Comparison of ENCODE assay signal across 8 cellular contexts in the genomic region with DNA sequence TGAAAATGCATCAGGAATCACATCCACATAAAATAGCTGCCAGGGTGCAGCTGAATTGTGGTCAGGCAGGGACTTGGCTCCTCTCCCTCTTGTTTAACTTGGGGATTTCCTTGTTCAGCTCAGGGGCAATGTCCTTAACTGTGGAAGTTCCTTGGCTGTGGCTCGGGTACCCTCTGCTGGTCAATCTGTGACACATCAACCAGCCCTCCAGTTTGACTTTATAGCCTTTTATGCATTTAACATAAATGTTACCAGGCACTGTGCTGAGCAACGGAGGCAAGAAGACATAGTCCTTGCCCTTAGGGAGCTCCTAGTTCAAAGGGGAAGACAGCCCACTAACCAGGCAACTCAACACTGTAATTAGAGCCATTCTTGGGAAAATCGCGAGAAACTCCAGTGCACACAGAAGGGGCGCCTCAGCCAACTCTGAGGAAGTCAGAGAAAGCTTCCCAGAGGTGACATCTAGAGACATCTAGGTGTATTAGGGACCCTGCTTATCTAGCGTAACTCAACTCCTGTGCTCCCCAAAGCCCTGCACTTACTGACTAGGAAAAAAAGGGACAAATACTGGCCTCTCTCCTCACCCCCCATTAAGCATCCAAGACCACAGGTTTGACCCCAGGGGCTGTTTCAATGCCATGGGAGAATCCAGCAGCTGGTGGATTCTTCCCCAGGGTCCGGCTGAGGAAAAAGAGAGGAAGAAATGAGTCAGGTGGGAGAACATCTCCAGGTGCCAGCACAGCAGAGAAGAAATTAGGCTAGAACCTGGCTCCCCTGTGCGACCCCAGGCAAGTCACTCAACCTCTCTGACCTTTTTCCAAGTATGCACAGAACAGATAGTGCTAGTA. TPM values are rescaled to one million over a fixed set of nuclear protein-coding genes. Genes with fewer than 3 reads are reported as not detected.
DNase-seq lines count a peak whose midpoint lies in the region; ATAC-seq and TF ChIP-seq lines count a peak whose summit lies in the region.

No MANE protein-coding gene starts in this region.

- ATAC-seq in lung (ENCODE audit: insufficient read depth, low FRiP score) = no peak
- ATAC-seq in HG03039 (IDR thresholded peaks at IDR 0.05; ENCODE audit: unreplicated experiment) = no peak

- H3K4me3 Mint-ChIP-seq in activated CD4-positive, alpha-beta T cell treated with anti-CD3 and anti-CD28 coated beads, Interleukin-2, amount 10 ng/mL, durations not matched to agents 24 days and 14 days = peak overlapping the region; percentile 91

- peaks cover 39% of the 10 kb centered on the region for H3K4me1 Mint-ChIP-seq in activated CD4-positive, alpha-beta T cell treated with anti-CD3 and anti-CD28 coated beads, Interleukin-2, amount 10 ng/mL, durations not matched to agents 24 days and 14 days

- DNase-seq in AML-193 (lab: John Stamatoyannopoulos, UW) (peak; percentile 71 to 73), HAP-1 (ENCODE audit: low spot score in 2 of 2) (peak; percentile 79 to 83), NCI-H526 treated with DMSO at 0.1 percent for 48 hours (lab: John Stamatoyannopoulos, UW) (peak; percentile 75), dermis microvascular lymphatic vessel endothelial cell (ENCODE audit: low read depth in 2 of 2) (peak; percentile 73 to 85), lung (ENCODE audit: low spot score) (peak; percentile 74)
- DNase-seq in activated CD4-positive, alpha-beta T cell treated with anti-CD3 and anti-CD28 coated beads, Interleukin-2, amount 10 ng/mL, durations not matched to agents 24 days and 14 days = peak; percentile 90
- DNase-seq in stimulated activated CD8-positive, alpha-beta memory T cell treated with anti-CD3 and anti-CD28 coated beads, Interleukin-12 subunit alpha, Interleukin-12 subunit beta, amount 100 ng/mL, for 1 hour (ENCODE audit: low read depth) = peak; percentile 49

- H3K4me3 ChIP-seq in HAP-1 (no peak overlapping the region), lung (no peak overlapping the region)

- no peaks in the 10 kb centered on the region for H3K27me3 Mint-ChIP-seq in activated CD4-positive, alpha-beta T cell treated with anti-CD3 and anti-CD28 coated beads, Interleukin-2, amount 10 ng/mL, durations not matched to agents 24 days and 14 days

- H3K36me3 ChIP-seq in HAP-1 (replicated peaks) (no peaks in the 10 kb centered on the region), lung (ENCODE audit: control insufficient read depth in 2 of 2, insufficient read depth in 2 of 2, low read length in 2 of 2) (no peaks in the 10 kb centered on the region)

- peaks cover 5% of the 10 kb centered on the region for H3K9me3 Mint-ChIP-seq in activated CD4-positive, alpha-beta T cell treated with anti-CD3 and anti-CD28 coated beads, Interleukin-2, amount 10 ng/mL, durations not matched to agents 24 days and 14 days

- peak overlapping the region; percentile 99 for H3K27ac Mint-ChIP-seq in activated CD4-positive, alpha-beta T cell treated with anti-CD3 and anti-CD28 coated beads, Interleukin-2, amount 10 ng/mL, durations not matched to agents 24 days and 14 days

- H3K27me3 ChIP-seq in HAP-1 (ENCODE audit: low read depth) (no peaks in the 10 kb centered on the region), lung (ENCODE audit: control insufficient read depth, insufficient read depth) (no peaks in the 10 kb centered on the region)

- peaks cover 5% of the 10 kb centered on the region for H3K36me3 Mint-ChIP-seq in activated CD4-positive, alpha-beta T cell treated with anti-CD3 and anti-CD28 coated beads, Interleukin-2, amount 10 ng/mL, durations not matched to agents 24 days and 14 days (ENCODE audit: low read depth)

- 24 to 29% methylated on average over 8 of the region's 8 CpGs for WGBS in lung, 2 donors

- H3K27ac ChIP-seq in lung (ENCODE audit: low read depth in 1 of 2, low read length in 1 of 2) = peak overlapping the region; percentile 26 to 93

- in situ Hi-C loops in HAP-1 (cut with MboI; ENCODE audit: low sequenced_read_pairs) = no loop called here

- intact Hi-C loops in activated CD4-positive, alpha-beta T cell treated with anti-CD3 and anti-CD28 coated beads, Interleukin-2, amount 10 ng/mL, durations not matched to agents 24 days and 14 days (cut with micrococcal nuclease) = loop anchor here (1.0 to 5.0 kb wide), 4 partner anchors 90 to 532 kb away; partner anchors contain the start of gene PDZD9

- H3K9me3 ChIP-seq in HAP-1 (no peaks in the 10 kb centered on the region), lung (ENCODE audit: control insufficient read depth in 2 of 2, insufficient read depth in 1 of 2, low read length in 1 of 2) (no peaks in the 10 kb centered on the region)

- H3K4me1 ChIP-seq in HAP-1 (peaks cover 15% of the 10 kb centered on the region), lung (ENCODE audit: control insufficient read depth in 2 of 2, insufficient read depth in 2 of 2, low read length in 2 of 2) (peaks cover 0 to 7% of the 10 kb centered on the region in 2 donors)

- peak; percentile 89 for TF ChIP-seq CTCF in lung (IDR thresholded peaks at IDR 0.05; ENCODE audit: control extremely low read depth, extremely low read depth)

RNA-seq across cellular contexts. Expression of gene EEF2K, which starts 17.3 kb away (rescaled TPM):
- 30.5 and 33.9 TPM in 2 replicates for total RNA-seq in activated CD4-positive, alpha-beta T cell treated with anti-CD3 and anti-CD28 coated beads, Interleukin-2, amount 10 ng/mL, durations not matched to agents 24 days and 14 days
- total RNA-seq in dermis microvascular lymphatic vessel endothelial cell (33.8 and 35.1 TPM in 2 replicates), lung (10 to 100 TPM; 27.5 to 40.8 TPM)
- 1 to 10 TPM; 5.6 to 7.2 TPM for polyA plus RNA-seq in lung

RNA-seq across cellular contexts. Expression of gene SDR42E2, which starts 26.5 kb away (rescaled TPM):
- 0.07 TPM in 1 of 2 replicates, not detected in the other for total RNA-seq in activated CD4-positive, alpha-beta T cell treated with anti-CD3 and anti-CD28 coated beads, Interleukin-2, amount 10 ng/mL, durations not matched to agents 24 days and 14 days
- total RNA-seq in dermis microvascular lymphatic vessel endothelial cell (0.13 TPM in 2 replicates), lung (under 1 TPM in 1 of 2 donors, not detected in 1; 0.64 TPM)
- under 1 TPM; 0.10 to 0.11 TPM for polyA plus RNA-seq in lung
